In the genomic region with DNA sequence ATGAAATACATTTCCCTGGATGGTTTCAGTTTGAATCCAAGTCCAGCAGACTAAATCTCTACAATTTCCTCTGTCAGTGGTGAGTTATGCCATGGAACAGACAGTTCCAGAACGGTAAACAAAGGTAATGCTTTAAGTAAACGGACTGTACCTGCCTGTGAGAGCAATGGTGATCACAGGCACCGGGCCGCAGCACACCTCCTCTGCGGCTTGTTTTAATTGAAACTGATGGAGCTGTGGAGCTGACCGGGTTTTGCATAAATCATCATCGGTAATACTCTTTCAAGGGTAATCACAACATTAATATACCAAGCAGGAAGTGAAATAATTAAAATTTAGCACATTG, we compare ENCODE assay signal across 24 cellular contexts.
"Had no signal": no experiment of that assay in that cellular context is flagged by ENCODE, and none has a peak within 500 bp of the region (broad histone marks: within the 10 kb centered on the region; RNA-seq: fewer than 3 reads in every experiment).

No MANE protein-coding gene starts in this region.

- H3K27ac ChIP-seq: adrenal gland, ascending aorta, coronary artery, dorsolateral prefrontal cortex, left lung, neutrophil, ovary, skin epidermis, upper lobe of left lung had no signal

- H3K4me3 ChIP-seq: adrenal gland, ascending aorta, coronary artery, dorsolateral prefrontal cortex, left lung, lung, ovary, skin epidermis, upper lobe of left lung had no signal

- H3K4me1 ChIP-seq: adrenal gland, ascending aorta, left lung, upper lobe of left lung had no signal

- DNase-seq: activated CD4-positive, alpha-beta T cell treated with anti-CD3 and anti-CD28 coated beads for 4 hours; activated CD4-positive, alpha-beta T cell treated with anti-CD3 and anti-CD28 coated beads, Interleukin-2, amount 50 U/mL, for 4 hours; activated CD8-positive, alpha-beta memory T cell treated with anti-CD3 and anti-CD28 coated beads for 24 hours; activated effector memory CD4-positive, alpha-beta T cell treated with Interleukin-2 at 50 U/mL for 16 hours; activated naive CD4-positive, alpha-beta T cell treated with Interleukin-2 at 50 U/mL for 16 hours; adrenal gland; effector memory CD4-positive, alpha-beta T cell; erythroblast; head of caudate nucleus; left lung; nephron progenitor cell; ovary; retina; stimulated activated CD4-positive, alpha-beta T cell treated with anti-CD3 and anti-CD28 coated beads, Interleukin-12 subunit alpha, Interleukin-12 subunit beta, amount 100 ng/mL, for 4 hours; stimulated activated CD4-positive, alpha-beta T cell treated with anti-CD3 and anti-CD28 coated beads, Interleukin-4, amount 100 ng/mL, for 1 hour; T-cell; upper lobe of left lung had no signal

- ATAC-seq: left lung, sciatic nerve, T-cell had no signal

- H3K27me3 ChIP-seq: adrenal gland, ascending aorta, dorsolateral prefrontal cortex, left lung, neutrophil, ovary, upper lobe of left lung had no signal

- H3K9me3 ChIP-seq: adrenal gland, ascending aorta, neutrophil, ovary, upper lobe of left lung had no signal

- H3K36me3 ChIP-seq: adrenal gland, ascending aorta, left lung, neutrophil, ovary, upper lobe of left lung had no signal
